In genomic region chr11:101288392-101288791, GRCh38 we compare ENCODE assay signal across 20 cellular contexts.
DNase-seq lines count a peak whose midpoint lies in the region; ATAC-seq, FAIRE-seq and TF ChIP-seq lines count a peak whose summit lies in the region.
"Had no signal": no experiment of that assay in that cellular context is flagged by ENCODE, and none has a peak within 500 bp of the region (broad histone marks: within the 10 kb centered on the region; RNA-seq: fewer than 3 reads in every experiment).

No MANE protein-coding gene starts in this region.

- in situ Hi-C loops in HepG2 (cut with HindIII; ENCODE audit: extremely low pct_ligation_motif_present, low pct_unique_long_range_greater_than_20kb) (no loop called here), SK-MEL-5 (cut with HindIII; ENCODE audit: low pct_unique_long_range_greater_than_20kb, low sequenced_read_pairs) (no loop called here)

- CTCF ChIA-PET in HepG2 (lab: Yijun Ruan, JAX; ENCODE audit: low intra/inter-chr PET ratio, low total read pairs), result no interaction called here

- intact Hi-C loops in HepG2 (cut with micrococcal nuclease; ENCODE audit: unreplicated experiment), result no loop called here

- no peak for DNase-seq in HepG2 (ENCODE audit: low spot score)
- peak; percentile 20 for DNase-seq in SK-MEL-5 (ENCODE audit: low read depth, low spot score)
- peak; percentile 1 for DNase-seq in iPS DF 4.7 (ENCODE audit: extremely low read depth, low spot score)
- no peak for DNase-seq in NCI-H1930 (lab: John Stamatoyannopoulos, UW)
- DNase-seq: Calu3, DMS153, DND-41, H7, KBM-7, NCI-H2029 treated with DMSO at 0.1 percent for 48 hours, NCI-H2227 treated with DMSO at 0.1 percent for 48 hours, NCI-H526 treated with DMSO at 0.1 percent for 48 hours, SHP77 had no signal

- H3K36me3 ChIP-seq in liver (ENCODE audit: control insufficient read depth in 4 of 4, insufficient read depth in 3 of 4, low read depth in 1 of 4, low read length in 3 of 4) (no peaks in the 10 kb centered on the region), HepG2 (replicated peaks in 1 of 2; ENCODE audit: control insufficient read depth in 1 of 2, insufficient read depth in 2 of 2, low read length in 2 of 2) (no peaks in the 10 kb centered on the region)

- no peak overlapping the region for H2AFZ ChIP-seq in HepG2 (ENCODE audit: low read length)

- no peak for TF ChIP-seq POLR2A in HepG2 (IDR thresholded peaks at IDR 0.05; ENCODE audit: insufficient read depth in 1 of 2, low read depth in 2 of 2, low read length in 2 of 2)

- 65% methylated on average over 3 of the region's 3 CpGs for WGBS in liver
- WGBS in HepG2 (ENCODE audit: low lambda C conversion rate), result 31% methylated on average over 3 of the region's 3 CpGs

- TF ChIP-seq RAD21 in liver (IDR thresholded peaks at IDR 0.05), result peak; percentile 24 to 55
- TF ChIP-seq RAD21 in HepG2 (CRISPR knock-in tag; IDR thresholded peaks at IDR 0.05), result no peak

- TF ChIP-seq EP300 in HepG2 (IDR thresholded peaks at IDR 0.05; ENCODE audit: low read depth in 2 of 2, low read length in 2 of 2) (no peak), HepG2 (CRISPR knock-in tag; IDR thresholded peaks at IDR 0.05; ENCODE audit: borderline replicate concordance) (no peak)

- TF ChIP-seq CTCF in liver (IDR thresholded peaks at IDR 0.05; ENCODE audit: low read depth, low read length, missing input control) (peak; percentile 14), HepG2 (CRISPR knock-in tag; IDR thresholded peaks at IDR 0.05) (no peak)

- BruUV-seq in HepG2 (replicated peaks; lab: Mats Ljungman, UMichigan), result no TSS peak

- H3K4me3 ChIP-seq in liver (ENCODE audit: low read depth in 1 of 3, low read length in 3 of 3) (no peak overlapping the region), HepG2 (replicated peaks in 1 of 3; ENCODE audit: insufficient read depth in 1 of 3, low read depth in 2 of 3, low read length in 3 of 3) (no peak overlapping the region)

- H3K79me2 ChIP-seq in HepG2 (ENCODE audit: insufficient read depth, low read length), result no peaks in the 10 kb centered on the region

- FAIRE-seq in HepG2 (lab: Jason Lieb, UNC), result no peak
- FAIRE-seq: GM12892, GM19239, HTR-8/SVneo had no signal

- H3K4me1 ChIP-seq in liver (ENCODE audit: control insufficient read depth in 4 of 4, insufficient read depth in 4 of 4, low read length in 3 of 4) (no peaks in the 10 kb centered on the region), HepG2 (ENCODE audit: insufficient read depth, low read length) (no peaks in the 10 kb centered on the region)

- no peak overlapping the region for H3K9ac ChIP-seq in liver (ENCODE audit: low read depth in 1 of 2, low read length in 2 of 2)
- no peak overlapping the region for H3K9ac ChIP-seq in HepG2 (ENCODE audit: insufficient read depth, low read depth, low read length)

- POLR2A ChIA-PET in HepG2 (lab: Yijun Ruan, JAX), result no interaction called here

- H3K27ac ChIP-seq in liver (ENCODE audit: low read depth in 1 of 2, low read length in 2 of 2), result no peak overlapping the region
- H3K27ac ChIP-seq in HepG2 (ENCODE audit: extremely low read length, insufficient read depth, low read length), result no peak overlapping the region
- H3K27ac ChIP-seq: RWPE1 had no signal

- H3K27me3 ChIP-seq in liver (ENCODE audit: control insufficient read depth in 4 of 4, insufficient read depth in 4 of 4, low read length in 3 of 4) (no peaks in the 10 kb centered on the region), HepG2 (ENCODE audit: control insufficient read depth in 1 of 2, insufficient read depth in 2 of 2, low read length in 2 of 2) (no peaks in the 10 kb centered on the region)

- H4K20me1 ChIP-seq in HepG2 (ENCODE audit: insufficient read depth, low read length), result no peaks in the 10 kb centered on the region

- no peaks in the 10 kb centered on the region for H3K9me3 ChIP-seq in liver (ENCODE audit: control insufficient read depth in 4 of 4, low read length in 3 of 4)
- peaks cover 13% of the 10 kb centered on the region for H3K9me3 ChIP-seq in HepG2 (ENCODE audit: low read length)

- ATAC-seq in HepG2 (no peak), HG03432 (IDR thresholded peaks at IDR 0.05; ENCODE audit: unreplicated experiment) (no peak), HG03175 (IDR thresholded peaks at IDR 0.05; ENCODE audit: unreplicated experiment) (no peak)

- no peak overlapping the region for H3K4me2 ChIP-seq in HepG2 (ENCODE audit: low read depth, low read length)

TF ChIP-seq in liver, 16 proteins besides CTCF, POLR2A, EP300 and RAD21 (continues in another document):
- TF ChIP-seq, protein P1, sequence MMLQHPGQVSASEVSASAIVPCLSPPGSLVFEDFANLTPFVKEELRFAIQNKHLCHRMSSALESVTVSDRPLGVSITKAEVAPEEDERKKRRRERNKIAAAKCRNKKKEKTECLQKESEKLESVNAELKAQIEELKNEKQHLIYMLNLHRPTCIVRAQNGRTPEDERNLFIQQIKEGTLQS (IDR thresholded peaks at IDR 0.05), result no peak
- TF ChIP-seq RXRA (IDR thresholded peaks at IDR 0.05) (no peak), GABPA (IDR thresholded peaks at IDR 0.05 in 1 of 2, conservative IDR thresholded peaks at IDR 0.05 in 1 of 2) (no peak), SP1 (IDR thresholded peaks at IDR 0.05) (no peak), FOXA2 (IDR thresholded peaks at IDR 0.05) (no peak), JUND (IDR thresholded peaks at IDR 0.05) (no peak), NR2F2 (IDR thresholded peaks at IDR 0.05) (no peak), YY1 (IDR thresholded peaks at IDR 0.05) (no peak), HNF4A (conservative IDR thresholded peaks at IDR 0.05) (no peak)
- TF ChIP-seq, protein P2, sequence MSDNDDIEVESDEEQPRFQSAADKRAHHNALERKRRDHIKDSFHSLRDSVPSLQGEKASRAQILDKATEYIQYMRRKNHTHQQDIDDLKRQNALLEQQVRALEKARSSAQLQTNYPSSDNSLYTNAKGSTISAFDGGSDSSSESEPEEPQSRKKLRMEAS (IDR thresholded peaks at IDR 0.05), result no peak
- TF ChIP-seq, protein P3, sequence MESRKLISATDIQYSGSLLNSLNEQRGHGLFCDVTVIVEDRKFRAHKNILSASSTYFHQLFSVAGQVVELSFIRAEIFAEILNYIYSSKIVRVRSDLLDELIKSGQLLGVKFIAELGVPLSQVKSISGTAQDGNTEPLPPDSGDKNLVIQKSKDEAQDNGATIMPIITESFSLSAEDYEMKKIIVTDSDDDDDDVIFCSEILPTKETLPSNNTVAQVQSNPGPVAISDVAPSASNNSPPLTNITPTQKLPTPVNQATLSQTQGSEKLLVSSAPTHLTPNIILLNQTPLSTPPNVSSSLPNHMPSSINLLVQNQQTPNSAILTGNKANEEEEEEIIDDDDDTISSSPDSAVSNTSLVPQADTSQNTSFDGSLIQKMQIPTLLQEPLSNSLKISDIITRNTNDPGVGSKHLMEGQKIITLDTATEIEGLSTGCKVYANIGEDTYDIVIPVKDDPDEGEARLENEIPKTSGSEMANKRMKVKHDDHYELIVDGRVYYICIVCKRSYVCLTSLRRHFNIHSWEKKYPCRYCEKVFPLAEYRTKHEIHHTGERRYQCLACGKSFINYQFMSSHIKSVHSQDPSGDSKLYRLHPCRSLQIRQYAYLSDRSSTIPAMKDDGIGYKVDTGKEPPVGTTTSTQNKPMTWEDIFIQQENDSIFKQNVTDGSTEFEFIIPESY (IDR thresholded peaks at IDR 0.05), result no peak

TF ChIP-seq in HepG2, 621 proteins besides CTCF, POLR2A, EP300 and RAD21:
- TF ChIP-seq GATAD1 (CRISPR knock-in tag; IDR thresholded peaks at IDR 0.05) (no peak), KLF12 (CRISPR knock-in tag; IDR thresholded peaks at IDR 0.05; ENCODE audit: borderline replicate concordance) (no peak), HNRNPLL (IDR thresholded peaks at IDR 0.05; ENCODE audit: low read depth, low read length, poor library complexity, severe bottlenecking) (no peak), ZBTB42 (CRISPR knock-in tag; IDR thresholded peaks at IDR 0.05) (no peak), GMEB1 (CRISPR knock-in tag; IDR thresholded peaks at IDR 0.05; ENCODE audit: borderline replicate concordance) (no peak), ZNF772 (CRISPR knock-in tag; IDR thresholded peaks at IDR 0.05) (no peak), SALL1 (CRISPR knock-in tag; IDR thresholded peaks at IDR 0.05) (no peak), TMF1 (CRISPR knock-in tag; IDR thresholded peaks at IDR 0.05; ENCODE audit: low read depth) (no peak), PTBP1 (IDR thresholded peaks at IDR 0.05; ENCODE audit: low read depth, low read length, poor library complexity, severe bottlenecking) (no peak), FOSL2 (CRISPR knock-in tag; IDR thresholded peaks at IDR 0.05) (no peak)
- TF ChIP-seq, protein P4, sequence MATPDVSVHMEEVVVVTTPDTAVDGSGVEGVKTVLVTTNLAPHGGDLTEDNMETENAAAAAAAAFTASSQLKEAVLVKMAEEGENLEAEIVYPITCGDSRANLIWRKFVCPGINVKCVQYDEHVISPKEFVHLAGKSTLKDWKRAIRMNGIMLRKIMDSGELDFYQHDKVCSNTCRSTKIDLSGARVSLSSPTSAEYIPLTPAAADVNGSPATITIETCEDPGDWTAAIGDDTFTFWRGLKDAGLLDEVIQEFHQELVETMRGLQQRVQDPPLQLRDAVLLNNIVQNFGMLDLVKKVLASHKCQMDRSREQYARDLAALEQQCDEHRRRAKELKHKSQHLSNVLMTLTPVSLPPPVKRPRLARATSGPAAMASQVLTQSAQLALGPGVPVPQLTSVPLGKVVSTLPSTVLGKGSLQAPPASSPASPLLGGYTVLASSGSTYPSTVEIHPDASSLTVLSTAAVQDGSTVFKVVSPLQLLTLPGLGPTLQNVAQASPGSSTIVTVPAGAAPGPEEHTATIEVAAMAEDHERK (CRISPR knock-in tag; IDR thresholded peaks at IDR 0.05; ENCODE audit: low read depth), result no peak

Comparison
In these comparisons a context has a peak if more than half of its experiments do, and no peak if none do; other contexts are left out.
1. DNase-seq: peak in SK-MEL-5 (single experiment) and iPS DF 4.7 (single experiment); none in HepG2 (single experiment) and NCI-H1930 (0 of 2).